9 cellular contexts compared by ENCODE assay signal in the genomic region with DNA sequence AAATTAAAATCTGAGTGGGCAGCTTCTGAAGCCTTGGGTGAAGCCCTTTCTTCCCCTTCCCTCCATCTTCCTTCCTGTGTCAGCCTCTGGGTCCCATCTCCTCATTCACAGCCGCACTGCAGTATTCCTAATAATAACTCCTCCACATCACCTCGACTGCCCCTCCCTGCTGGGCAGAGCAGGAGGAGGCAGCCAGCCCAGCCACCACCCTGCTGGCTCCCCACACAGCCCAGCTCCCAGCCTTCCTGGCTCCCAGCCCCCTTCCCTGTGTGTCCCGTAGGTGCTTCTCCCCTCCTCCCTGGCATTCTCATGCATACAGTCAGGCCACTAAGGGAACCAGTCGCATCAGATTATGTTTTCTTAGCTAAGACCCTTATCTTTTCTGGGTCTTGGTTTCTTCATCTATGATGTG. TPM values are rescaled to one million over a fixed set of nuclear protein-coding genes. Genes with fewer than 3 reads are reported as not detected.
A peak's percentile ranks its signal among the peaks of the same experiment; 100 is the strongest.
DNase-seq lines count a peak whose midpoint lies in the region; TF ChIP-seq lines count a peak whose summit lies in the region.
"Had no signal": no experiment of that assay in that cellular context is flagged by ENCODE, and none has a peak within 500 bp of the region (broad histone marks: within the 10 kb centered on the region; RNA-seq: fewer than 3 reads in every experiment).

No MANE protein-coding gene starts in this region.

- H3K36me3 ChIP-seq in adipocyte (ENCODE audit: control insufficient read depth, insufficient read depth, low read length, severe bottlenecking) = peaks cover 7% of the 10 kb centered on the region
- H3K36me3 ChIP-seq in left ventricle myocardium inferior = peaks cover 31% of the 10 kb centered on the region
- H3K36me3 ChIP-seq in spleen = peaks cover 0 to 70% (median 27%) of the 10 kb centered on the region in 6 donors

- DNase-seq in GM03348 (ENCODE audit: low spot score) (peak; percentile 47), adipocyte (ENCODE audit: low read depth) (peak; percentile 57), left ventricle myocardium inferior (peak; percentile 79), spleen (peak; percentile 72), NCI-H2081 treated with DMSO at 0.1 percent for 48 hours (lab: John Stamatoyannopoulos, UW) (no peak), foreskin melanocyte (no peak), DMS79 treated with DMSO at 0.1 percent for 48 hours (lab: John Stamatoyannopoulos, UW) (no peak), CD1c-positive myeloid dendritic cell (ENCODE audit: extremely low spot score) (no peak)

- no peak for TF ChIP-seq POLR2A in spleen (IDR thresholded peaks at IDR 0.05)

- peaks cover 74% of the 10 kb centered on the region for H3K4me1 ChIP-seq in adipocyte (ENCODE audit: control insufficient read depth, insufficient read depth, low read length)
- peaks cover 96% of the 10 kb centered on the region for H3K4me1 ChIP-seq in left ventricle myocardium inferior
- peaks cover 56 to 100% (median 89%) of the 10 kb centered on the region in 6 donors for H3K4me1 ChIP-seq in spleen

- 47 to 74% (median 50%) methylated on average over 4 of the region's 4 CpGs for WGBS in spleen, 5 donors

- H3K27ac ChIP-seq in left ventricle myocardium inferior (replicated peaks) = peak overlapping the region; percentile 94
- H3K27ac ChIP-seq in spleen = peak overlapping the region; percentile 19 to 92 (median 82)

- intact Hi-C loops in left ventricle myocardium inferior (cut with micrococcal nuclease) (no loop called here), spleen (cut with DNase I; ENCODE audit: low total_unique reads) (no loop called here)

- H3K27me3 ChIP-seq in adipocyte (replicated peaks; ENCODE audit: control insufficient read depth, insufficient read depth, low read length) (no peaks in the 10 kb centered on the region), left ventricle myocardium inferior (ENCODE audit: low read depth) (no peaks in the 10 kb centered on the region), spleen (replicated peaks in 1 of 7) (no peaks in the 10 kb centered on the region)

- H3K9ac ChIP-seq in adipocyte (ENCODE audit: low read length) = peak overlapping the region; percentile 80

- H3K4me3 ChIP-seq in adipocyte (ENCODE audit: low read length) = peak overlapping the region; percentile 86
- peak overlapping the region; percentile 95 for H3K4me3 ChIP-seq in left ventricle myocardium inferior
- H3K4me3 ChIP-seq in spleen = peak overlapping the region in 2 of 8 donors; percentile 4 to 5
- H3K4me3 ChIP-seq: mucosa of descending colon had no signal

- no peaks in the 10 kb centered on the region for H3K9me3 ChIP-seq in adipocyte (ENCODE audit: control insufficient read depth, low read length)
- H3K9me3 ChIP-seq in left ventricle myocardium inferior (replicated peaks) = no peaks in the 10 kb centered on the region
- H3K9me3 ChIP-seq in spleen = no peaks in the 10 kb centered on the region
- H3K9me3 ChIP-seq: mucosa of descending colon had no signal

- TF ChIP-seq CTCF in left ventricle myocardium inferior (IDR thresholded peaks at IDR 0.05; ENCODE audit: borderline replicate concordance) (no peak), spleen (IDR thresholded peaks at IDR 0.05 in 8 of 11, conservative IDR thresholded peaks at IDR 0.05 in 3 of 11) (peak in 1 of 11 experiments; percentile 18)

RNA-seq across cellular contexts. Expression of a gene that starts 3.7 kb away (rescaled TPM):
- 14.4 TPM for total RNA-seq in left ventricle myocardium inferior
- total RNA-seq in spleen = 10 to 100 TPM; 32.2 to 51.2 (median 39.7) TPM
- polyA plus RNA-seq in spleen = 10 to 100 TPM; 27.8 to 78.3 (median 63.2) TPM

RNA-seq across cellular contexts. Expression of a gene that starts 15.9 kb away (rescaled TPM):
- total RNA-seq in left ventricle myocardium inferior (15.3 TPM), spleen (10 to 100 TPM; 37.0 to 58.7 (median 47.5) TPM)
- polyA plus RNA-seq in spleen = 10 to 100 TPM; 25.8 to 40.7 (median 37.6) TPM

RNA-seq across cellular contexts. Expression of a gene that starts 17.8 kb away (rescaled TPM):
- total RNA-seq in left ventricle myocardium inferior = 4,161 TPM
- total RNA-seq in spleen = 1,000 to 10,000 TPM in 5 of 7 donors, 100 to 1,000 TPM in 2; 998 to 1,580 (median 1,404) TPM
- polyA plus RNA-seq in spleen = 1,000 to 10,000 TPM; 1,133 to 1,680 (median 1,180) TPM

RNA-seq across cellular contexts. Expression of a gene that starts 55.0 kb away (rescaled TPM):
- total RNA-seq in left ventricle myocardium inferior (151 TPM), spleen (100 to 1,000 TPM; 202 to 272 (median 240) TPM)
- polyA plus RNA-seq in spleen = 100 to 1,000 TPM; 136 to 169 (median 154) TPM

RNA-seq across cellular contexts. Expression of a gene that starts 58.2 kb away (rescaled TPM):
- 9.2 TPM for total RNA-seq in left ventricle myocardium inferior
- total RNA-seq in spleen = 10 to 100 TPM; 29.9 to 49.2 (median 39.6) TPM
- 10 to 100 TPM; 12.0 to 14.1 (median 14.0) TPM for polyA plus RNA-seq in spleen

Comparison
In these comparisons a context has a peak if more than half of its experiments do, and no peak if none do; other contexts are left out.
1. DNase-seq: peak in GM03348 (single experiment), adipocyte (single experiment), left ventricle myocardium inferior (single experiment) and spleen (single experiment); none in NCI-H2081 treated with DMSO at 0.1 percent for 48 hours (single experiment), foreskin melanocyte (single experiment), DMS79 treated with DMSO at 0.1 percent for 48 hours (single experiment) and CD1c-positive myeloid dendritic cell (single experiment).